8 cellular contexts compared by ENCODE assay signal in the genomic region with DNA sequence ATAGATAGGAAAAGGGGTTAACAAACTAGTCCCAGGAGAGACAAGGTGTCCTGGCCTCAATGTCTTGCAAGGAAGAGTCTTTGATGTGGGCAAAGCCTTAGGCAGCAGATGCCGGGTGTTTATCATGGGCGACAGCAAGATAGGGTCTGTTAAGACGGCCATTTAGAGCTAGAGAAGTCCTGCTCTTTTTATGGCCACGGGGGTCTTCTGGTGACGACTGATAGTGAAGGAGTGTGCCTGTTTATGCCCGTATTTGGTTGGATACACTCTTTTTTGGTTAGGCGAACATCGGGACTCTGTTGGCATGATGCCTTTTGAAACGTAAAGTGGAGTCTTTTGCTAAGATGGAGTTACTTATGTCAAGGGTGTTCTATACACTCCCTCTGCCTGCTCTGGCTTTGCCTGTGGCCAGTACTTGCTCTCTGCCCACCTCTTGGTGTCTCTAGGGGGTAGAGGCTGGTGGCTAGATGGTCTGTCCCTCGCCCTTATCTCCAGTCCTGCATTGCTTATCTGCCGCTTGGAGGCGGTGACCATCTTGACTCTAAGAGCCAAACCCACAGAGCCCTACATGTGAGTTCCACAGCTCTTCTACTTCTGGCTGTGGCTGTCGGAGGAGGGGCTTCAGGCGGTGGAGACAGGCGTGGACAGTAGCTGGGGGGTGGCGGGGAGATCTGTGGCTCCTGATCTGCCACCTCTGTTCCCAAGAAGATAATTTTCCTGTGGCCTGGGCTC. TPM values are rescaled to one million over a fixed set of nuclear protein-coding genes. Genes with fewer than 3 reads are reported as not detected.
A peak's percentile ranks its signal among the peaks of the same experiment; 100 is the strongest.
DNase-seq lines count a peak whose midpoint lies in the region; ATAC-seq and TF ChIP-seq lines count a peak whose summit lies in the region.

No MANE protein-coding gene starts in this region.

- no peak for ATAC-seq in psoas muscle

- intact Hi-C loops in esophagus muscularis mucosa (cut with DNase I) (loop anchor here (5.0 kb wide), 1 partner anchor 45 kb away; no protein-coding TSS in a partner anchor), psoas muscle (cut with DNase I) (loop anchor here (5.0 kb wide), 3 partner anchors 45 to 145 kb away; partner anchors contain the start of gene ZBTB38 (in 1 of the 2))

- H3K27ac ChIP-seq in SK-N-MC (peak overlapping the region; percentile 17; the same call in 1 of the 2 replicates), esophagus muscularis mucosa (replicated peaks in 1 of 4) (peak overlapping the region; percentile 73 to 82 (median 81)), psoas muscle (peak overlapping the region; percentile 86)

- no peak for TF ChIP-seq EP300 in esophagus muscularis mucosa (IDR thresholded peaks at IDR 0.05)

- WGBS in esophagus muscularis mucosa = 93% methylated on average over 16 of the region's 16 CpGs
- WGBS in psoas muscle, 3 donors = 87 to 88% (median 88%) methylated on average over 16 of the region's 16 CpGs

- no peak for TF ChIP-seq POLR2A in esophagus muscularis mucosa (IDR thresholded peaks at IDR 0.05; ENCODE audit: low read depth)

- no peaks in the 10 kb centered on the region for H3K27me3 ChIP-seq in esophagus muscularis mucosa
- H3K27me3 ChIP-seq in psoas muscle (ENCODE audit: insufficient read depth in 3 of 3, low read length in 2 of 3) = no peaks in the 10 kb centered on the region

- H3K4me1 ChIP-seq in esophagus muscularis mucosa (peaks cover 6 to 15% (median 15%) of the 10 kb centered on the region in 4 donors), psoas muscle (no peaks in the 10 kb centered on the region)

- H3K9me3 ChIP-seq in SK-N-MC (ENCODE audit: low read depth, low read length) (no peaks in the 10 kb centered on the region), esophagus muscularis mucosa (no peaks in the 10 kb centered on the region), psoas muscle (no peaks in the 10 kb centered on the region)

- H3K9ac ChIP-seq in SK-N-MC (ENCODE audit: insufficient read length) = peak overlapping the region; percentile 74

- H3K36me3 ChIP-seq in SK-N-MC (ENCODE audit: insufficient read depth, low read length) (no peaks in the 10 kb centered on the region), esophagus muscularis mucosa (no peaks in the 10 kb centered on the region), psoas muscle (ENCODE audit: insufficient read depth in 1 of 2, low read depth in 1 of 2) (no peaks in the 10 kb centered on the region)

- TF ChIP-seq CTCF in esophagus muscularis mucosa (IDR thresholded peaks at IDR 0.05) (no peak), psoas muscle (IDR thresholded peaks at IDR 0.05) (no peak)

- H3K4me3 ChIP-seq in GM08714 (ENCODE audit: low read length) (peak overlapping the region; percentile 76; the same call in 1 of the 2 replicates), SK-N-MC (peak overlapping the region; percentile 93), esophagus muscularis mucosa (peak overlapping the region; percentile 65 to 73 (median 70)), psoas muscle (peak overlapping the region; percentile 88)

- DNase-seq in SK-N-MC (ENCODE audit: low read depth, low spot score) (no peak), esophagus muscularis mucosa (ENCODE audit: extremely low spot score) (no peak), psoas muscle (no peak), SW480 (ENCODE audit: low spot score) (no peak), SK-N-DZ (ENCODE audit: low spot score) (no peak), A172 (ENCODE audit: low spot score) (no peak), NCI-H748 treated with DMSO at 0.1 percent for 48 hours (lab: John Stamatoyannopoulos, UW) (no peak)

RNA-seq across cellular contexts. Expression of gene ZBTB38, which starts 55.8 kb away (rescaled TPM):
- total RNA-seq in esophagus muscularis mucosa (100 to 1,000 TPM; 163 to 250 (median 203) TPM), psoas muscle (100 to 1,000 TPM in 1 of 4 donors, 10 to 100 TPM in 3; 56.7 to 212 (median 87.0) TPM)
- polyA plus RNA-seq in psoas muscle = 10 to 100 TPM; 24.2 to 61.7 (median 48.7) TPM
- polyA plus RNA-seq in SK-N-DZ (2014; cell fraction: cytosol; rRNA removed) = 4.7 and 8.1 TPM in 2 replicates
- 4.0 and 4.3 TPM in 2 replicates for polyA plus RNA-seq in SK-N-DZ (2014; cell fraction: nucleus; rRNA removed)
- 81.2 and 94.1 TPM in 2 replicates for total RNA-seq in A172 (2014; rRNA removed; shearing (Covaris generic))

Comparison
In these comparisons a context has a peak if more than half of its experiments do, and no peak if none do; other contexts are left out.
1. H3K27ac ChIP-seq: peak in every context shown above with its lines; median percentile 86 in psoas muscle; 81 in esophagus muscularis mucosa; 17 in SK-N-MC.